In the genomic region with DNA sequence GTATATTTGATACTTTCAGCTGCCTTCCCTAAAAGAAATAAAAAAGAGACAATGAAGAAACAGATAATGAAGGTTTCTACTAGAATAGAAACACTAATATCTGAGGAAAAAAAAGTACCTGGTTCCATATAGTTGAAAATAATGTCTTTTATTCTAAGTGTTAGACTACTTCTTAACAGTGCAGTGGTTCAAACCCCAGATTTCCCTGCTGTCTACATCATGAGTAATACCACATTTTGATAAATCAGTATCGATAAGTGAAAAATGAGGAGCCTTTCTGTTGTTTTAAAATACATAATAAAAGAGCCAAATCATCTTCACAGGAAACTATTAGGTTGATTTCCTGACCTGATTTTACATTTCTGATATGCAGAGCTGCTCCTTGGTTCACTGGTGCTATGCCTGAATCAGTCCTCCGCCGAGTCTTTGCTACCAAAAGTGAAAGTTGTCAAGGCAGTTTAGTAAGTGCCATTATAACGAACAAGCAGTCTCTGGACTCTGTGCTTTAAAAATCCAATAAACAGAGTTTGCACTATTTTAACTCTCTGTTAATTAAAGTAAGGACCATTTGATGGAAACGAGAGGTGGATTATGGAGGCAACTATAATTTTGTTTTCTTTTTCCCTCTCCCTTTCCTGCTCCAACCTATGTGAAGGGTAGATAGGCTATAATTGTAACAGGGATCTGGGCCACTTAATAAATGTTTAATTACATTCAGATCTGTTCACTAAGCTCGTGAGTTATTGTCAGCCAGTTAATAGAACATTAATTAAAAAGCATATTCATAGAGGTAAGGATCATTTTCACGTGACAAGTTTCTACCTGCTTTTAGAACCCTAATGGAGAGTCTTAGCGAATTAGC, we compare ENCODE assay signal across 18 cellular contexts.
DNase-seq lines count a peak whose midpoint lies in the region; ATAC-seq and TF ChIP-seq lines count a peak whose summit lies in the region.
"Had no signal": no experiment of that assay in that cellular context is flagged by ENCODE, and none has a peak within 500 bp of the region (broad histone marks: within the 10 kb centered on the region; RNA-seq: fewer than 3 reads in every experiment).

No MANE protein-coding gene starts in this region.

- no peaks in the 10 kb centered on the region for H3K79me2 ChIP-seq in PC-9 (ENCODE audit: low read depth)

- no TSS peak for BruUV-seq in PC-9 (replicated peaks; lab: Mats Ljungman, UMichigan)

- peaks cover 4% of the 10 kb centered on the region; the same call in 1 of the 2 replicates for H3F3A ChIP-seq in PC-9 (ENCODE audit: insufficient read depth, low read depth)

- no peak overlapping the region for H3K27ac ChIP-seq in PC-9
- H3K27ac ChIP-seq: GM23248, KMS-11 had no signal

- intact Hi-C loops in PC-9 (cut with micrococcal nuclease; ENCODE audit: unreplicated experiment), result no loop called here

- H3K36me3 ChIP-seq in PC-9 (ENCODE audit: low read depth), result no peaks in the 10 kb centered on the region

- H3K4me3 ChIP-seq in PC-9, result no peak overlapping the region
- H3K4me3 ChIP-seq: GM23248 had no signal

- H4K20me1 ChIP-seq in PC-9 (ENCODE audit: insufficient read depth), result no peaks in the 10 kb centered on the region

- POLR2A ChIA-PET in PC-9 (lab: Charles Lee; ENCODE audit: unreplicated experiment), result no interaction called here

- peaks cover 15% of the 10 kb centered on the region; the same call in 1 of the 2 replicates for H3K4me1 ChIP-seq in PC-9 (replicated peaks; ENCODE audit: insufficient read depth)

- H2AFZ ChIP-seq in PC-9, result peak overlapping the region; percentile 34; the same call in 1 of the 2 replicates
- H2AFZ ChIP-seq: GM23248 had no signal

- DNase-seq in EL, result peak; percentile 4
- peak; percentile 34 for DNase-seq in HT1080 (ENCODE audit: low read depth)
- no peak for DNase-seq in PC-9
- peak; percentile 1 for DNase-seq in kidney tubule cell (ENCODE audit: low spot score)
- DNase-seq in stimulated activated CD4-positive, alpha-beta T cell treated with anti-CD3 and anti-CD28 coated beads, Interleukin-4, amount 100 ng/mL, for 4 hours, result no peak
- DNase-seq in NCI-H748 (lab: John Stamatoyannopoulos, UW; ENCODE audit: unreplicated experiment), result no peak
- DNase-seq: CD4-positive, alpha-beta T cell; DMS79; GDM1; GM23248; MV-4-11; NCI-H1417 treated with DMSO at 0.1 percent for 48 hours; NCI-H2029 treated with DMSO at 0.1 percent for 48 hours; NCI-H510A treated with DMSO at 0.1 percent for 48 hours; SIG-M5 had no signal

- ATAC-seq in HG03571 (IDR thresholded peaks at IDR 0.05; ENCODE audit: unreplicated experiment), result no peak
- no peak for ATAC-seq in HG03378 (IDR thresholded peaks at IDR 0.05; ENCODE audit: unreplicated experiment)

- no peaks in the 10 kb centered on the region for H3K27me3 ChIP-seq in PC-9 (ENCODE audit: insufficient read depth, low read depth)

- no peaks in the 10 kb centered on the region for H3K9me3 ChIP-seq in PC-9 (ENCODE audit: insufficient read depth, low read depth)

- 0 out of 2 replicates have a peak, but pooled peaks cover 4% of the 10 kb centered on the region for H3K9me2 ChIP-seq in PC-9 (ENCODE audit: insufficient read depth)

- no peak for TF ChIP-seq CTCF in PC-9 (conservative IDR thresholded peaks at IDR 0.05)

- CTCF ChIA-PET in PC-9 (lab: Charles Lee), result no interaction called here

- H3K4me2 ChIP-seq in PC-9, result no peak overlapping the region
- H3K4me2 ChIP-seq: KMS-11 had no signal

Comparison
In these comparisons a context has a peak if more than half of its experiments do, and no peak if none do; other contexts are left out.
1. DNase-seq: peak in EL (single experiment), HT1080 (single experiment) and kidney tubule cell (single experiment); none in PC-9 (0 of 2), stimulated activated CD4-positive, alpha-beta T cell treated with anti-CD3 and anti-CD28 coated beads, Interleukin-4, amount 100 ng/mL, for 4 hours (0 of 2) and NCI-H748 (single experiment).